2 cellular contexts compared by ENCODE assay signal in the genomic region with DNA sequence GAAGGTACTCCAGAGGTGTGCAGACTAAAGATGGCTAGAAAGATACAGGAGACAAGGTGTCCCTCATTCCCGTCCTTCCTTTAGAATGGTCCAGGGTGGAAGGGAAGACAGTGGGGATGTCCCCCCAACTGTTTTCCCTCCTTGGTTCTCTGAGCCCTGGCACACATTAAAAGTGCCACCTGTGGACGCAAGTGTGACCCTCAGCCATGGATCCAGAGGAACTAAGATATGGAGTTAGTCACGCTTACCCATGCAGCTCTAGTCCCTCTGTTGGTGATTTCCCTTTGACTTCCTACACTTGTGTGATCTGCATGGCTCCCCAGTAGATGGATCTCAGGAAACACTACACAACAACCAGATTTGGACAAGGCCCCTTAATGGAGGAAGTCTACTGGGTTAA.
TF ChIP-seq lines count a peak whose summit lies in the region.

No MANE protein-coding gene starts in this region.

TF ChIP-seq in GM23338, 12 proteins besides CTCF, POLR2A, EP300 and RAD21:
- TF ChIP-seq ZNF331 (CRISPR knock-in tag; IDR thresholded peaks at IDR 0.05; ENCODE audit: low read depth), result no peak
- TF ChIP-seq POLR2AphosphoS5 (IDR thresholded peaks at IDR 0.05; ENCODE audit: low read depth), result no peak
- no peak for TF ChIP-seq STAT1 (IDR thresholded peaks at IDR 0.05; ENCODE audit: unreplicated experiment)
- no peak for TF ChIP-seq EZH2 (IDR thresholded peaks at IDR 0.05; ENCODE audit: low read depth, unreplicated experiment)
TF ChIP-seq in GM23338: peak in this region for 0.

TF ChIP-seq in H1, 55 proteins besides CTCF, POLR2A, EP300 and RAD21:
- TF ChIP-seq, protein P1, sequence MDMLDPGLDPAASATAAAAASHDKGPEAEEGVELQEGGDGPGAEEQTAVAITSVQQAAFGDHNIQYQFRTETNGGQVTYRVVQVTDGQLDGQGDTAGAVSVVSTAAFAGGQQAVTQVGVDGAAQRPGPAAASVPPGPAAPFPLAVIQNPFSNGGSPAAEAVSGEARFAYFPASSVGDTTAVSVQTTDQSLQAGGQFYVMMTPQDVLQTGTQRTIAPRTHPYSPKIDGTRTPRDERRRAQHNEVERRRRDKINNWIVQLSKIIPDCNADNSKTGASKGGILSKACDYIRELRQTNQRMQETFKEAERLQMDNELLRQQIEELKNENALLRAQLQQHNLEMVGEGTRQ (IDR thresholded peaks at IDR 0.05; ENCODE audit: low read length), result no peak
- TF ChIP-seq CBX5 (IDR thresholded peaks at IDR 0.05; ENCODE audit: low read depth, low read length), result peak; percentile 87; the same call in 1 of the 2 replicates
